ENCODE assay signal across 28 cellular contexts in the genomic region with DNA sequence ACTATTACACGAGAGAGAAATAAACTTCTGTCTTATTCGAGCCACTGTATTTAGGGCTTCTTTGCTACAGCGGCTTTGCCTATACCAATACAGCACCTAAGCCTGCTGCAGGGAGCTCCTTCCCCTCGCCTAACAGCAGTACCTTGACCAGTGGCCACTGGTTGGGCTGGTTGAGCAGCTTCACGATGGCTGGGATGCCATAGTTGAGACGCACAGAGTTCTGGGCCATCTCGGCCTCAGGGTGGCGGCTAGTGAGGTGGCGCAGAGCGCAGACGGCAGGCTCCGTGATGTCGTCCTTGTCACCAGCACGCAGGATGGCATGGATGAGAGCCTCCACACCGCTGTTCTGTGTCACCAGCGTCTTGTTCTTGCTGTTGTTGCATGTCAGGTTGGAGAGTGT. TPM values are rescaled to one million over a fixed set of nuclear protein-coding genes. Genes with fewer than 3 reads are reported as not detected.
"Had no signal": no experiment of that assay in that cellular context is flagged by ENCODE, and none has a peak within 500 bp of the region (broad histone marks: within the 10 kb centered on the region; RNA-seq: fewer than 3 reads in every experiment).

No MANE protein-coding gene starts in this region.

- H3K4me3 ChIP-seq: MG63, Peyer's patch, SJSA1 had no signal

- H3K36me3 Mint-ChIP-seq: activated naive CD4-positive, alpha-beta T cell treated with anti-CD3 and anti-CD28 coated beads, Interleukin-2, amount 50 U/mL, for 72 hours had no signal

- H3K4me1 Mint-ChIP-seq: brain had no signal

- H3K27me3 ChIP-seq: MG63, Peyer's patch, SJSA1 had no signal

- H3K4me1 ChIP-seq: Peyer's patch, SJSA1 had no signal

- H3K27ac ChIP-seq: Peyer's patch, SJSA1 had no signal

- H3K4me3 Mint-ChIP-seq: activated CD8-positive, alpha-beta T cell treated with anti-CD3 and anti-CD28 coated beads for 36 hours; brain; T-helper 1 cell treated with Interleukin-12 subunit alpha and Interleukin-12 subunit beta and Interleukin-4 antibody, amounts not matched to agents 30 μg/mL and 1 μg/mL, for 36 hours had no signal

- H3K36me3 ChIP-seq: MG63, SJSA1 had no signal

- ATAC-seq: activated CD4-positive, CD25-positive, alpha-beta regulatory T cell treated with anti-CD3 and anti-CD28 coated beads, Interleukin-2, amount 50 U/mL, for 24 hours; activated CD8-positive, alpha-beta T cell treated with anti-CD3 and anti-CD28 coated beads for 36 hours; activated naive CD4-positive, alpha-beta T cell treated with anti-CD3 and anti-CD28 coated beads, Interleukin-2, amount 50 U/mL, for 72 hours; SK-N-SH treated with all-trans-retinoic acid at 6 μM for 48 hours had no signal

- DNase-seq: activated CD4-positive, alpha-beta T cell treated with anti-CD3 and anti-CD28 coated beads for 4 hours; activated CD8-positive, alpha-beta memory T cell treated with anti-CD3 and anti-CD28 coated beads, Interleukin-2, amount 50 U/mL, for 4 hours; activated CD8-positive, alpha-beta T cell treated with anti-CD3 and anti-CD28 coated beads for 36 hours; activated T-cell treated with anti-CD3 and anti-CD28 coated beads, Interleukin-2, amount 50 U/mL, for 1 hour; amygdala; MG63; MV-4-11; NCI-H1092 treated with DMSO at 0.1 percent for 48 hours; NCI-H1417 treated with DMSO at 0.1 percent for 48 hours; NCI-H1694; NCI-H2029; NCI-H2107; NCI-H2171 treated with DMSO at 0.1 percent for 48 hours; NCI-H226; NCI-H510A; NCI-H69; NK-92 treated with Interleukin-12 subunit alpha and Interleukin-12 subunit beta, amount 100 ng/mL, for 24 hours; OCI-M1; Peyer's patch; SHP77; SW 1271 had no signal

- H3K9me3 ChIP-seq: MG63, Peyer's patch, SJSA1 had no signal

- H3K27ac Mint-ChIP-seq: activated CD8-positive, alpha-beta T cell treated with anti-CD3 and anti-CD28 coated beads for 36 hours; activated naive CD4-positive, alpha-beta T cell treated with anti-CD3 and anti-CD28 coated beads, Interleukin-2, amount 50 U/mL, for 72 hours; brain; T-helper 1 cell treated with Interleukin-12 subunit alpha and Interleukin-12 subunit beta and Interleukin-4 antibody, amounts not matched to agents 30 μg/mL and 1 μg/mL, for 36 hours had no signal

- H3K9me3 Mint-ChIP-seq: activated CD8-positive, alpha-beta T cell treated with anti-CD3 and anti-CD28 coated beads for 36 hours; activated naive CD4-positive, alpha-beta T cell treated with anti-CD3 and anti-CD28 coated beads, Interleukin-2, amount 50 U/mL, for 72 hours; brain; T-helper 1 cell treated with Interleukin-12 subunit alpha and Interleukin-12 subunit beta and Interleukin-4 antibody, amounts not matched to agents 30 μg/mL and 1 μg/mL, for 36 hours had no signal

- H3K27me3 Mint-ChIP-seq: activated CD8-positive, alpha-beta T cell treated with anti-CD3 and anti-CD28 coated beads for 36 hours had no signal

- FAIRE-seq: astrocyte had no signal

RNA-seq across cellular contexts. Expression of a gene that starts 28.4 kb away (rescaled TPM):
- total RNA-seq: activated naive CD4-positive, alpha-beta T cell treated with anti-CD3 and anti-CD28 coated beads, Interleukin-2, amount 50 U/mL, for 72 hours; SJSA1 had no signal

RNA-seq across cellular contexts. Expression of a gene that starts 50.7 kb away (rescaled TPM):
- total RNA-seq: activated CD8-positive, alpha-beta T cell treated with anti-CD3 and anti-CD28 coated beads for 36 hours; activated naive CD4-positive, alpha-beta T cell treated with anti-CD3 and anti-CD28 coated beads, Interleukin-2, amount 50 U/mL, for 72 hours; astrocyte; Peyer's patch; SJSA1 had no signal
